ENCODE assay signal across 8 cellular contexts in genomic region chr5:164132358-164132757, GRCh38.
"Had no signal": no experiment of that assay in that cellular context is flagged by ENCODE, and none has a peak within 500 bp of the region (broad histone marks: within the 10 kb centered on the region; RNA-seq: fewer than 3 reads in every experiment).

No MANE protein-coding gene starts in this region.

- H3K27me3 Mint-ChIP-seq: IgD-negative memory B cell had no signal

- DNase-seq: IMR-90, KBM-7, KG1 had no signal

- H3K27ac ChIP-seq: HL-60, KMS-11 had no signal

- H3K9ac ChIP-seq: KMS-11 had no signal

- FAIRE-seq: HepG2, HTR-8/SVneo had no signal

- ATAC-seq: HepG2 had no signal

- H3K4me2 ChIP-seq: KMS-11 had no signal

- H3K4me1 Mint-ChIP-seq: IgD-negative memory B cell had no signal

- H3K4me3 Mint-ChIP-seq: IgD-negative memory B cell had no signal
